17 cellular contexts compared by ENCODE assay signal in genomic region chr6:44407951-44408670, GRCh38. TPM values are rescaled to one million over a fixed set of nuclear protein-coding genes. Genes with fewer than 3 reads are reported as not detected.
A peak's percentile ranks its signal among the peaks of the same experiment; 100 is the strongest.
DNase-seq lines count a peak whose midpoint lies in the region; FAIRE-seq lines count a peak whose summit lies in the region.
"Had no signal": no experiment of that assay in that cellular context is flagged by ENCODE, and none has a peak within 500 bp of the region (broad histone marks: within the 10 kb centered on the region; RNA-seq: fewer than 3 reads in every experiment).

No MANE protein-coding gene starts in this region.

- peaks cover 50% of the 10 kb centered on the region for H3K36me3 Mint-ChIP-seq in activated naive CD4-positive, alpha-beta T cell treated with anti-CD3 and anti-CD28 coated beads, Interleukin-2, amount 50 U/mL, for 24 hours
- peaks cover 75% of the 10 kb centered on the region for H3K36me3 Mint-ChIP-seq in activated naive CD4-positive, alpha-beta T cell treated with anti-CD3 and anti-CD28 coated beads, Interleukin-2, amount 10 ng/mL, durations not matched to agents 7 days and 5 days
- peaks cover 73% of the 10 kb centered on the region for H3K36me3 Mint-ChIP-seq in activated naive CD8-positive, alpha-beta T cell treated with anti-CD3 and anti-CD28 coated beads for 36 hours

- peak overlapping the region; percentile 41 for H3K27ac Mint-ChIP-seq in activated naive CD4-positive, alpha-beta T cell treated with anti-CD3 and anti-CD28 coated beads, Interleukin-2, amount 50 U/mL, for 24 hours
- no peak overlapping the region for H3K27ac Mint-ChIP-seq in activated naive CD4-positive, alpha-beta T cell treated with anti-CD3 and anti-CD28 coated beads, Interleukin-2, amount 10 ng/mL, durations not matched to agents 7 days and 5 days
- peak overlapping the region; percentile 25 for H3K27ac Mint-ChIP-seq in activated naive CD8-positive, alpha-beta T cell treated with anti-CD3 and anti-CD28 coated beads for 36 hours

- H3K4me1 Mint-ChIP-seq in activated naive CD4-positive, alpha-beta T cell treated with anti-CD3 and anti-CD28 coated beads, Interleukin-2, amount 50 U/mL, for 24 hours, result peaks cover 43% of the 10 kb centered on the region
- peaks cover 7% of the 10 kb centered on the region for H3K4me1 Mint-ChIP-seq in activated naive CD4-positive, alpha-beta T cell treated with anti-CD3 and anti-CD28 coated beads, Interleukin-2, amount 10 ng/mL, durations not matched to agents 7 days and 5 days
- H3K4me1 Mint-ChIP-seq in activated naive CD8-positive, alpha-beta T cell treated with anti-CD3 and anti-CD28 coated beads for 36 hours, result peaks cover 36% of the 10 kb centered on the region

- CTCF ChIA-PET in activated naive CD4-positive, alpha-beta T cell treated with anti-CD3 and anti-CD28 coated beads, Interleukin-2, amount 10 ng/mL, durations not matched to agents 7 days and 5 days (lab: Charles Lee), result no interaction called here

- H3K36me3 ChIP-seq in SK-N-MC (ENCODE audit: insufficient read depth, low read length), result peaks cover 94% of the 10 kb centered on the region

- H3K9me3 Mint-ChIP-seq in activated naive CD4-positive, alpha-beta T cell treated with anti-CD3 and anti-CD28 coated beads, Interleukin-2, amount 50 U/mL, for 24 hours, result no peaks in the 10 kb centered on the region
- no peaks in the 10 kb centered on the region for H3K9me3 Mint-ChIP-seq in activated naive CD4-positive, alpha-beta T cell treated with anti-CD3 and anti-CD28 coated beads, Interleukin-2, amount 10 ng/mL, durations not matched to agents 7 days and 5 days
- peaks cover 6% of the 10 kb centered on the region for H3K9me3 Mint-ChIP-seq in activated naive CD8-positive, alpha-beta T cell treated with anti-CD3 and anti-CD28 coated beads for 36 hours

- peak overlapping the region; percentile 56 for H3K9ac ChIP-seq in SK-N-MC (ENCODE audit: insufficient read length)

- no peak for FAIRE-seq in GM19239 (lab: Jason Lieb, UNC)
- FAIRE-seq: A549 had no signal

- no peaks in the 10 kb centered on the region for H3K27me3 Mint-ChIP-seq in activated naive CD4-positive, alpha-beta T cell treated with anti-CD3 and anti-CD28 coated beads, Interleukin-2, amount 50 U/mL, for 24 hours
- H3K27me3 Mint-ChIP-seq in activated naive CD4-positive, alpha-beta T cell treated with anti-CD3 and anti-CD28 coated beads, Interleukin-2, amount 10 ng/mL, durations not matched to agents 7 days and 5 days, result no peaks in the 10 kb centered on the region
- H3K27me3 Mint-ChIP-seq in activated naive CD8-positive, alpha-beta T cell treated with anti-CD3 and anti-CD28 coated beads for 36 hours, result no peaks in the 10 kb centered on the region

- peak overlapping the region; percentile 51 for H3K4me3 ChIP-seq in SK-N-MC
- H3K4me3 ChIP-seq: A549, PC-9 had no signal

- no peaks in the 10 kb centered on the region for H3K9me3 ChIP-seq in SK-N-MC (ENCODE audit: low read depth, low read length)

- no peak for DNase-seq in activated naive CD4-positive, alpha-beta T cell treated with anti-CD3 and anti-CD28 coated beads, Interleukin-2, amount 10 ng/mL, durations not matched to agents 7 days and 5 days
- peak; percentile 66 for DNase-seq in SK-N-MC (ENCODE audit: low read depth, low spot score)
- no peak for DNase-seq in activated naive CD8-positive, alpha-beta T cell treated with anti-CD3 and anti-CD28 coated beads for 36 hours
- peak; percentile 30 for DNase-seq in renal cortical epithelial cell (ENCODE audit: low read depth)
- no peak for DNase-seq in GM19239 (ENCODE audit: insufficient read length, low spot score)
- no peak for DNase-seq in KG1 (lab: John Stamatoyannopoulos, UW)
- DNase-seq in NCI-H226, result no peak
- DNase-seq: EL, H7, NCI-H1048, NCI-H1436 treated with DMSO at 0.1 percent for 48 hours, NCI-H2081, NCI-H510A treated with DMSO at 0.1 percent for 48 hours, PC-9 had no signal

- H3K27ac ChIP-seq in SK-N-MC, result peak overlapping the region; percentile 92
- H3K27ac ChIP-seq: A549, C4-2B, PC-9 had no signal

- H3K4me3 Mint-ChIP-seq in activated naive CD4-positive, alpha-beta T cell treated with anti-CD3 and anti-CD28 coated beads, Interleukin-2, amount 50 U/mL, for 24 hours, result no peak overlapping the region
- no peak overlapping the region for H3K4me3 Mint-ChIP-seq in activated naive CD4-positive, alpha-beta T cell treated with anti-CD3 and anti-CD28 coated beads, Interleukin-2, amount 10 ng/mL, durations not matched to agents 7 days and 5 days
- no peak overlapping the region for H3K4me3 Mint-ChIP-seq in activated naive CD8-positive, alpha-beta T cell treated with anti-CD3 and anti-CD28 coated beads for 36 hours

RNA-seq across cellular contexts. Expression of gene CDC5L, which starts 20.6 kb away (rescaled TPM):
- 10 to 100 TPM; 26.9 to 27.7 TPM for total RNA-seq in activated naive CD8-positive, alpha-beta T cell treated with anti-CD3 and anti-CD28 coated beads for 36 hours
- 23.6 and 27.3 TPM in 2 replicates for total RNA-seq in renal cortical epithelial cell

Comparison
In these comparisons a context has a peak if more than half of its experiments do, and no peak if none do; other contexts are left out.
1. DNase-seq: peak in SK-N-MC (single experiment) and renal cortical epithelial cell (single experiment); none in activated naive CD4-positive, alpha-beta T cell treated with anti-CD3 and anti-CD28 coated beads, Interleukin-2, amount 10 ng/mL, durations not matched to agents 7 days and 5 days (single experiment), activated naive CD8-positive, alpha-beta T cell treated with anti-CD3 and anti-CD28 coated beads for 36 hours (single experiment), GM19239 (single experiment), KG1 (single experiment) and NCI-H226 (single experiment).